ENCODE assay signal across 3 cellular contexts in the genomic region with DNA sequence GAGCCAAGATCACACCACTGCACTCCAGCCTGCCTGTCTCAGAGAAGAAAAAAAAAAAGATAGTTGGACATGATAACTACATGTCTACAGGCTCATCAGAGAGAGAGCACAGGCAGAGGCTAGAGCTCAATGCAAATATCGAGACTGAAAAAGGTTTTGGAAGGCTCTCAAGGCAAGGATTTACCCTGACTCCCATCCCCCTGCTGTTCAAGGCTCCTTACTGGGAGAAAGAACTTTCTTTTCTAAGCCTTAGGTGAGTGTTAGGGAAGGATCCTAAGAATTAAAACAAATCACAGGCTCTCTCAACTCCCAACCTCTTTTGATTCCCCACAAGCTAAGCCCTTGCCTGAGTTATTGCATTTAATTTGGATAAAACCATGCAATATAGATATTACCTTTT.
TF ChIP-seq lines count a peak whose summit lies in the region.

No MANE protein-coding gene starts in this region.

TF ChIP-seq in GM23338, 12 proteins besides CTCF, POLR2A, EP300 and RAD21 (continues in another document):
- TF ChIP-seq, protein P1, sequence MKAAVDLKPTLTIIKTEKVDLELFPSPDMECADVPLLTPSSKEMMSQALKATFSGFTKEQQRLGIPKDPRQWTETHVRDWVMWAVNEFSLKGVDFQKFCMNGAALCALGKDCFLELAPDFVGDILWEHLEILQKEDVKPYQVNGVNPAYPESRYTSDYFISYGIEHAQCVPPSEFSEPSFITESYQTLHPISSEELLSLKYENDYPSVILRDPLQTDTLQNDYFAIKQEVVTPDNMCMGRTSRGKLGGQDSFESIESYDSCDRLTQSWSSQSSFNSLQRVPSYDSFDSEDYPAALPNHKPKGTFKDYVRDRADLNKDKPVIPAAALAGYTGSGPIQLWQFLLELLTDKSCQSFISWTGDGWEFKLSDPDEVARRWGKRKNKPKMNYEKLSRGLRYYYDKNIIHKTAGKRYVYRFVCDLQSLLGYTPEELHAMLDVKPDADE (IDR thresholded peaks at IDR 0.05), result no peak
- TF ChIP-seq EZH2phosphoT487 (IDR thresholded peaks at IDR 0.05; ENCODE audit: unreplicated experiment) (no peak), EZH2 (IDR thresholded peaks at IDR 0.05; ENCODE audit: low read depth, unreplicated experiment) (no peak), CREB1 (CRISPR knock-in tag; IDR thresholded peaks at IDR 0.05; ENCODE audit: low read depth) (no peak), JUNB (IDR thresholded peaks at IDR 0.05; ENCODE audit: unreplicated experiment) (no peak), POLR2AphosphoS5 (IDR thresholded peaks at IDR 0.05; ENCODE audit: low read depth) (no peak), ZNF331 (CRISPR knock-in tag; IDR thresholded peaks at IDR 0.05; ENCODE audit: low read depth) (no peak), STAT1 (IDR thresholded peaks at IDR 0.05; ENCODE audit: unreplicated experiment) (no peak), ZNF114 (CRISPR knock-in tag; IDR thresholded peaks at IDR 0.05) (no peak), NANOG (IDR thresholded peaks at IDR 0.05; ENCODE audit: borderline replicate concordance) (no peak)
- TF ChIP-seq, protein P2, sequence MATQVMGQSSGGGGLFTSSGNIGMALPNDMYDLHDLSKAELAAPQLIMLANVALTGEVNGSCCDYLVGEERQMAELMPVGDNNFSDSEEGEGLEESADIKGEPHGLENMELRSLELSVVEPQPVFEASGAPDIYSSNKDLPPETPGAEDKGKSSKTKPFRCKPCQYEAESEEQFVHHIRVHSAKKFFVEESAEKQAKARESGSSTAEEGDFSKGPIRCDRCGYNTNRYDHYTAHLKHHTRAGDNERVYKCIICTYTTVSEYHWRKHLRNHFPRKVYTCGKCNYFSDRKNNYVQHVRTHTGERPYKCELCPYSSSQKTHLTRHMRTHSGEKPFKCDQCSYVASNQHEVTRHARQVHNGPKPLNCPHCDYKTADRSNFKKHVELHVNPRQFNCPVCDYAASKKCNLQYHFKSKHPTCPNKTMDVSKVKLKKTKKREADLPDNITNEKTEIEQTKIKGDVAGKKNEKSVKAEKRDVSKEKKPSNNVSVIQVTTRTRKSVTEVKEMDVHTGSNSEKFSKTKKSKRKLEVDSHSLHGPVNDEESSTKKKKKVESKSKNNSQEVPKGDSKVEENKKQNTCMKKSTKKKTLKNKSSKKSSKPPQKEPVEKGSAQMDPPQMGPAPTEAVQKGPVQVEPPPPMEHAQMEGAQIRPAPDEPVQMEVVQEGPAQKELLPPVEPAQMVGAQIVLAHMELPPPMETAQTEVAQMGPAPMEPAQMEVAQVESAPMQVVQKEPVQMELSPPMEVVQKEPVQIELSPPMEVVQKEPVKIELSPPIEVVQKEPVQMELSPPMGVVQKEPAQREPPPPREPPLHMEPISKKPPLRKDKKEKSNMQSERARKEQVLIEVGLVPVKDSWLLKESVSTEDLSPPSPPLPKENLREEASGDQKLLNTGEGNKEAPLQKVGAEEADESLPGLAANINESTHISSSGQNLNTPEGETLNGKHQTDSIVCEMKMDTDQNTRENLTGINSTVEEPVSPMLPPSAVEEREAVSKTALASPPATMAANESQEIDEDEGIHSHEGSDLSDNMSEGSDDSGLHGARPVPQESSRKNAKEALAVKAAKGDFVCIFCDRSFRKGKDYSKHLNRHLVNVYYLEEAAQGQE (IDR thresholded peaks at IDR 0.05; ENCODE audit: unreplicated experiment), result no peak

TF ChIP-seq in IMR-90, 13 proteins besides CTCF, POLR2A, EP300 and RAD21:
- TF ChIP-seq NFE2L2 (IDR thresholded peaks at IDR 0.05; ENCODE audit: low read depth, low read length) (no peak), MAFK (IDR thresholded peaks at IDR 0.05; ENCODE audit: low read depth, low read length) (no peak), MXI1 (IDR thresholded peaks at IDR 0.05; ENCODE audit: borderline replicate concordance, low read depth, low read length) (no peak), RFX5 (IDR thresholded peaks at IDR 0.05; ENCODE audit: low read depth, low read length) (no peak), SMC3 (IDR thresholded peaks at IDR 0.05; ENCODE audit: low read depth, low read length) (no peak), MAZ (IDR thresholded peaks at IDR 0.05; ENCODE audit: borderline replicate concordance, low read depth, low read length) (no peak), CHD1 (IDR thresholded peaks at IDR 0.05; ENCODE audit: low read depth, low read length) (no peak), FOS (IDR thresholded peaks at IDR 0.05; ENCODE audit: low read depth, low read length) (no peak), RCOR1 (IDR thresholded peaks at IDR 0.05; ENCODE audit: insufficient replicate concordance, low read length) (no peak), BHLHE40 (IDR thresholded peaks at IDR 0.05; ENCODE audit: low read depth, low read length) (no peak), CEBPB (IDR thresholded peaks at IDR 0.05; ENCODE audit: low read depth, low read length) (no peak)
- TF ChIP-seq, protein P3, sequence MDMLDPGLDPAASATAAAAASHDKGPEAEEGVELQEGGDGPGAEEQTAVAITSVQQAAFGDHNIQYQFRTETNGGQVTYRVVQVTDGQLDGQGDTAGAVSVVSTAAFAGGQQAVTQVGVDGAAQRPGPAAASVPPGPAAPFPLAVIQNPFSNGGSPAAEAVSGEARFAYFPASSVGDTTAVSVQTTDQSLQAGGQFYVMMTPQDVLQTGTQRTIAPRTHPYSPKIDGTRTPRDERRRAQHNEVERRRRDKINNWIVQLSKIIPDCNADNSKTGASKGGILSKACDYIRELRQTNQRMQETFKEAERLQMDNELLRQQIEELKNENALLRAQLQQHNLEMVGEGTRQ (IDR thresholded peaks at IDR 0.05; ENCODE audit: low read depth, low read length), result no peak
- TF ChIP-seq, protein P4, sequence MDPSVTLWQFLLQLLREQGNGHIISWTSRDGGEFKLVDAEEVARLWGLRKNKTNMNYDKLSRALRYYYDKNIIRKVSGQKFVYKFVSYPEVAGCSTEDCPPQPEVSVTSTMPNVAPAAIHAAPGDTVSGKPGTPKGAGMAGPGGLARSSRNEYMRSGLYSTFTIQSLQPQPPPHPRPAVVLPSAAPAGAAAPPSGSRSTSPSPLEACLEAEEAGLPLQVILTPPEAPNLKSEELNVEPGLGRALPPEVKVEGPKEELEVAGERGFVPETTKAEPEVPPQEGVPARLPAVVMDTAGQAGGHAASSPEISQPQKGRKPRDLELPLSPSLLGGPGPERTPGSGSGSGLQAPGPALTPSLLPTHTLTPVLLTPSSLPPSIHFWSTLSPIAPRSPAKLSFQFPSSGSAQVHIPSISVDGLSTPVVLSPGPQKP (IDR thresholded peaks at IDR 0.05; ENCODE audit: borderline replicate concordance, low read depth, low read length), result no peak

TF ChIP-seq in WTC11, 78 proteins besides CTCF, POLR2A, EP300 and RAD21:
- no peak for TF ChIP-seq RORB (CRISPR knock-in tag; IDR thresholded peaks at IDR 0.05)
- TF ChIP-seq, protein P5, sequence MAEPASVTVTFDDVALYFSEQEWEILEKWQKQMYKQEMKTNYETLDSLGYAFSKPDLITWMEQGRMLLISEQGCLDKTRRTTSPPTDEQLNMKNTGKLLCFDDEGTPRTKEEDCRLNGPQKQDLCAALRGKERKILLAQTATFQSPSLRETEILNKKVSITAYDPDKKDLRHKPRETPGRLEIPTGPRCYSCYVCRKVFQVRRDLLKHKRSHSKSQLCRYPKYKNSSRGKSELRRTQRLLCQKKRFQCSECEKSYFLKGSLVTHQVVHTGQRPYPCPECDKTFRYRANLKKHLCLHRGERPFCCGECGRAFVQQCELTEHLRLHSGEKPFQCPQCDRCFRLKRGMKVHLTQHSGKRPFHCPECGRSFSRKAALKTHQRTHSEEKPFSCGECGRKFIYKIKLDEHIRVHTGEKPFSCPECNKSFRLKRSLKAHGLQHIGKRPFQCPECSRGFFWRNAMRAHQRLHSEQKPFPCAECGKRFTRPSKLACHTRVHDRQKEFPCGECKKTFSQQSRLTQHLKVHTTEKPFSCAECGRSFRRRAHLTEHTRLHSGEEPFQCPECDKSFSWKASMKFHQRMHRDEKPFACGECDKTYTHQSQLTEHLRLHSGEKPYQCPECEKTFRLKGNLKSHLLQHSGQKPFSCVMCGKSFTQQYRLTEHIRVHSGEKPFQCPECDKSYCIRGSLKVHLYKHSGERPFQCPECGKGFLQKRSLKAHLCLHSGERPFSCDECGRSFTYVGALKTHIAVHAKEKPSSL (CRISPR knock-in tag; conservative IDR thresholded peaks at IDR 0.05), result no peak
- TF ChIP-seq, protein P6, sequence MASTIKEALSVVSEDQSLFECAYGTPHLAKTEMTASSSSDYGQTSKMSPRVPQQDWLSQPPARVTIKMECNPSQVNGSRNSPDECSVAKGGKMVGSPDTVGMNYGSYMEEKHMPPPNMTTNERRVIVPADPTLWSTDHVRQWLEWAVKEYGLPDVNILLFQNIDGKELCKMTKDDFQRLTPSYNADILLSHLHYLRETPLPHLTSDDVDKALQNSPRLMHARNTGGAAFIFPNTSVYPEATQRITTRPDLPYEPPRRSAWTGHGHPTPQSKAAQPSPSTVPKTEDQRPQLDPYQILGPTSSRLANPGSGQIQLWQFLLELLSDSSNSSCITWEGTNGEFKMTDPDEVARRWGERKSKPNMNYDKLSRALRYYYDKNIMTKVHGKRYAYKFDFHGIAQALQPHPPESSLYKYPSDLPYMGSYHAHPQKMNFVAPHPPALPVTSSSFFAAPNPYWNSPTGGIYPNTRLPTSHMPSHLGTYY (CRISPR knock-in tag; IDR thresholded peaks at IDR 0.05), result no peak
- no peak for TF ChIP-seq JUN (CRISPR knock-in tag; IDR thresholded peaks at IDR 0.05)
- TF ChIP-seq, protein P7, sequence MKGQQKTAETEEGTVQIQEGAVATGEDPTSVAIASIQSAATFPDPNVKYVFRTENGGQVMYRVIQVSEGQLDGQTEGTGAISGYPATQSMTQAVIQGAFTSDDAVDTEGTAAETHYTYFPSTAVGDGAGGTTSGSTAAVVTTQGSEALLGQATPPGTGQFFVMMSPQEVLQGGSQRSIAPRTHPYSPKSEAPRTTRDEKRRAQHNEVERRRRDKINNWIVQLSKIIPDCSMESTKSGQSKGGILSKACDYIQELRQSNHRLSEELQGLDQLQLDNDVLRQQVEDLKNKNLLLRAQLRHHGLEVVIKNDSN (CRISPR knock-in tag; IDR thresholded peaks at IDR 0.05), result no peak
- TF ChIP-seq, protein P8, sequence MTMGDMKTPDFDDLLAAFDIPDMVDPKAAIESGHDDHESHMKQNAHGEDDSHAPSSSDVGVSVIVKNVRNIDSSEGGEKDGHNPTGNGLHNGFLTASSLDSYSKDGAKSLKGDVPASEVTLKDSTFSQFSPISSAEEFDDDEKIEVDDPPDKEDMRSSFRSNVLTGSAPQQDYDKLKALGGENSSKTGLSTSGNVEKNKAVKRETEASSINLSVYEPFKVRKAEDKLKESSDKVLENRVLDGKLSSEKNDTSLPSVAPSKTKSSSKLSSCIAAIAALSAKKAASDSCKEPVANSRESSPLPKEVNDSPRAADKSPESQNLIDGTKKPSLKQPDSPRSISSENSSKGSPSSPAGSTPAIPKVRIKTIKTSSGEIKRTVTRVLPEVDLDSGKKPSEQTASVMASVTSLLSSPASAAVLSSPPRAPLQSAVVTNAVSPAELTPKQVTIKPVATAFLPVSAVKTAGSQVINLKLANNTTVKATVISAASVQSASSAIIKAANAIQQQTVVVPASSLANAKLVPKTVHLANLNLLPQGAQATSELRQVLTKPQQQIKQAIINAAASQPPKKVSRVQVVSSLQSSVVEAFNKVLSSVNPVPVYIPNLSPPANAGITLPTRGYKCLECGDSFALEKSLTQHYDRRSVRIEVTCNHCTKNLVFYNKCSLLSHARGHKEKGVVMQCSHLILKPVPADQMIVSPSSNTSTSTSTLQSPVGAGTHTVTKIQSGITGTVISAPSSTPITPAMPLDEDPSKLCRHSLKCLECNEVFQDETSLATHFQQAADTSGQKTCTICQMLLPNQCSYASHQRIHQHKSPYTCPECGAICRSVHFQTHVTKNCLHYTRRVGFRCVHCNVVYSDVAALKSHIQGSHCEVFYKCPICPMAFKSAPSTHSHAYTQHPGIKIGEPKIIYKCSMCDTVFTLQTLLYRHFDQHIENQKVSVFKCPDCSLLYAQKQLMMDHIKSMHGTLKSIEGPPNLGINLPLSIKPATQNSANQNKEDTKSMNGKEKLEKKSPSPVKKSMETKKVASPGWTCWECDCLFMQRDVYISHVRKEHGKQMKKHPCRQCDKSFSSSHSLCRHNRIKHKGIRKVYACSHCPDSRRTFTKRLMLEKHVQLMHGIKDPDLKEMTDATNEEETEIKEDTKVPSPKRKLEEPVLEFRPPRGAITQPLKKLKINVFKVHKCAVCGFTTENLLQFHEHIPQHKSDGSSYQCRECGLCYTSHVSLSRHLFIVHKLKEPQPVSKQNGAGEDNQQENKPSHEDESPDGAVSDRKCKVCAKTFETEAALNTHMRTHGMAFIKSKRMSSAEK (CRISPR knock-in tag; IDR thresholded peaks at IDR 0.05; ENCODE audit: borderline replicate concordance), result no peak
- TF ChIP-seq, protein P9, sequence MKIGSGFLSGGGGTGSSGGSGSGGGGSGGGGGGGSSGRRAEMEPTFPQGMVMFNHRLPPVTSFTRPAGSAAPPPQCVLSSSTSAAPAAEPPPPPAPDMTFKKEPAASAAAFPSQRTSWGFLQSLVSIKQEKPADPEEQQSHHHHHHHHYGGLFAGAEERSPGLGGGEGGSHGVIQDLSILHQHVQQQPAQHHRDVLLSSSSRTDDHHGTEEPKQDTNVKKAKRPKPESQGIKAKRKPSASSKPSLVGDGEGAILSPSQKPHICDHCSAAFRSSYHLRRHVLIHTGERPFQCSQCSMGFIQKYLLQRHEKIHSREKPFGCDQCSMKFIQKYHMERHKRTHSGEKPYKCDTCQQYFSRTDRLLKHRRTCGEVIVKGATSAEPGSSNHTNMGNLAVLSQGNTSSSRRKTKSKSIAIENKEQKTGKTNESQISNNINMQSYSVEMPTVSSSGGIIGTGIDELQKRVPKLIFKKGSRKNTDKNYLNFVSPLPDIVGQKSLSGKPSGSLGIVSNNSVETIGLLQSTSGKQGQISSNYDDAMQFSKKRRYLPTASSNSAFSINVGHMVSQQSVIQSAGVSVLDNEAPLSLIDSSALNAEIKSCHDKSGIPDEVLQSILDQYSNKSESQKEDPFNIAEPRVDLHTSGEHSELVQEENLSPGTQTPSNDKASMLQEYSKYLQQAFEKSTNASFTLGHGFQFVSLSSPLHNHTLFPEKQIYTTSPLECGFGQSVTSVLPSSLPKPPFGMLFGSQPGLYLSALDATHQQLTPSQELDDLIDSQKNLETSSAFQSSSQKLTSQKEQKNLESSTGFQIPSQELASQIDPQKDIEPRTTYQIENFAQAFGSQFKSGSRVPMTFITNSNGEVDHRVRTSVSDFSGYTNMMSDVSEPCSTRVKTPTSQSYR (CRISPR knock-in tag; IDR thresholded peaks at IDR 0.05), result no peak
